In the genomic region with DNA sequence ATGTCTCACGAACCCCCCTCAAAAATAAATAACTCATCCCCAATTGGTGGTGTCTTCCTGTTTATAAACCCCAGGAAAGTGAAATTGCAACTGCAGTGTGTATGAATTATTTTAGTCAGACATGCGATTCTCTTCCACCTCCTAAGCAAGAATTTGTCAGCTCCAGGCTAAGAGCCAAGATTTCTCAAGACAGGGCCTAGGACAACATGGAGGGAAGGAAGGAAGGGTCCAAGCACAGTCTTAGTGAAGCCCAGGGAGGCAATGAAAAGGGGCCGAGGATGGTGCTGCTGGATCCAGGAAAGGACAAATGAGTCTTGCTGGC, we compare ENCODE assay signal across 12 cellular contexts. TPM values are rescaled to one million over a fixed set of nuclear protein-coding genes. Genes with fewer than 3 reads are reported as not detected.
A peak's percentile ranks its signal among the peaks of the same experiment; 100 is the strongest.
DNase-seq lines count a peak whose midpoint lies in the region; ATAC-seq and TF ChIP-seq lines count a peak whose summit lies in the region.
"Had no signal": no experiment of that assay in that cellular context is flagged by ENCODE, and none has a peak within 500 bp of the region (broad histone marks: within the 10 kb centered on the region; RNA-seq: fewer than 3 reads in every experiment).

No MANE protein-coding gene starts in this region.

- no peaks in the 10 kb centered on the region for H3K27me3 Mint-ChIP-seq in activated CD4-positive, alpha-beta T cell treated with anti-CD3 and anti-CD28 coated beads, Interleukin-2, amount 10 ng/mL, durations not matched to agents 7 days and 5 days

- H3K9me3 Mint-ChIP-seq in activated CD4-positive, alpha-beta T cell treated with anti-CD3 and anti-CD28 coated beads, Interleukin-2, amount 10 ng/mL, durations not matched to agents 7 days and 5 days: no peaks in the 10 kb centered on the region

- no peaks in the 10 kb centered on the region for H4K20me1 ChIP-seq in OCI-LY1 (ENCODE audit: insufficient read depth, low read length)

- H3K79me2 ChIP-seq in OCI-LY1 (ENCODE audit: insufficient read depth, low read length): peaks cover 12% of the 10 kb centered on the region

- peak overlapping the region; percentile 59; the same call in 1 of the 2 replicates for H3K9ac ChIP-seq in OCI-LY1 (ENCODE audit: low read length)
- no peak overlapping the region for H3K9ac ChIP-seq in skeletal muscle satellite cell (ENCODE audit: low read depth, low read length)

- CTCF ChIA-PET in activated CD4-positive, alpha-beta T cell treated with anti-CD3 and anti-CD28 coated beads, Interleukin-2, amount 10 ng/mL, durations not matched to agents 7 days and 5 days (lab: Charles Lee): interaction anchor here (1.2 kb wide), 1 partner anchor 11 kb away, joined by 6 read pairs; no protein-coding TSS in a partner anchor

- no peaks in the 10 kb centered on the region for H3K9me2 ChIP-seq in OCI-LY1 (ENCODE audit: low read depth, low read length)

- H3K27ac ChIP-seq in OCI-LY1 (ENCODE audit: low read depth, low read length, poor library complexity, severe bottlenecking): peak overlapping the region; percentile 95

- H3K36me3 Mint-ChIP-seq in activated CD4-positive, alpha-beta T cell treated with anti-CD3 and anti-CD28 coated beads, Interleukin-2, amount 10 ng/mL, durations not matched to agents 7 days and 5 days (ENCODE audit: low read depth): peaks cover 5% of the 10 kb centered on the region

- peak overlapping the region; percentile 10 for H3K4me3 Mint-ChIP-seq in activated CD4-positive, alpha-beta T cell treated with anti-CD3 and anti-CD28 coated beads, Interleukin-2, amount 10 ng/mL, durations not matched to agents 7 days and 5 days

- H3K27me3 ChIP-seq in OCI-LY1 (ENCODE audit: insufficient read depth, low read length): no peaks in the 10 kb centered on the region
- no peaks in the 10 kb centered on the region for H3K27me3 ChIP-seq in skeletal muscle satellite cell (ENCODE audit: control insufficient read depth, insufficient read depth, low read length)

- H2AFZ ChIP-seq in OCI-LY1 (ENCODE audit: low read length): no peak overlapping the region

- POLR2A ChIA-PET in activated CD4-positive, alpha-beta T cell treated with anti-CD3 and anti-CD28 coated beads, Interleukin-2, amount 10 ng/mL, durations not matched to agents 7 days and 5 days (lab: Charles Lee): no interaction called here

- H3K4me3 ChIP-seq in OCI-LY1 (ENCODE audit: low read depth, low read length, poor library complexity, severe bottlenecking) (peak overlapping the region; percentile 20), fibroblast of pulmonary artery (replicated peaks; ENCODE audit: low read depth, low read length) (no peak overlapping the region), skeletal muscle satellite cell (ENCODE audit: low read length) (no peak overlapping the region)

- peaks cover 77% of the 10 kb centered on the region for H3K4me1 Mint-ChIP-seq in activated CD4-positive, alpha-beta T cell treated with anti-CD3 and anti-CD28 coated beads, Interleukin-2, amount 10 ng/mL, durations not matched to agents 7 days and 5 days

- DNase-seq in activated CD4-positive, alpha-beta T cell treated with anti-CD3 and anti-CD28 coated beads, Interleukin-2, amount 10 ng/mL, durations not matched to agents 7 days and 5 days: no peak
- no peak for DNase-seq in activated CD4-positive, alpha-beta T cell treated with anti-CD3 and anti-CD28 coated beads for 48 hours
- DNase-seq in fibroblast of pulmonary artery (ENCODE audit: low read depth): peak; percentile 73
- no peak for DNase-seq in iPS-NIHi7 (ENCODE audit: extremely low spot score)
- no peak for DNase-seq in COR-L47 (lab: John Stamatoyannopoulos, UW)
- DNase-seq: activated gamma-delta T cell; cortex of kidney; NCI-H1436; stimulated activated CD4-positive, alpha-beta T cell treated with anti-CD3 and anti-CD28 coated beads, Interleukin-2, amount 100 ng/mL, for 24 hours had no signal

- H3K36me3 ChIP-seq in OCI-LY1 (ENCODE audit: insufficient read depth, low read length): no peaks in the 10 kb centered on the region
- H3K36me3 ChIP-seq in skeletal muscle satellite cell (ENCODE audit: insufficient read depth, low read length): no peaks in the 10 kb centered on the region

- H3K4me1 ChIP-seq in OCI-LY1 (ENCODE audit: insufficient read depth, low read length, severe bottlenecking) (peaks cover 95% of the 10 kb centered on the region), skeletal muscle satellite cell (ENCODE audit: control insufficient read depth, insufficient read depth, low read length) (peaks cover 17% of the 10 kb centered on the region)

- H3K4me2 ChIP-seq in OCI-LY1 (ENCODE audit: low read length): peak overlapping the region; percentile 41
- H3K4me2 ChIP-seq in skeletal muscle satellite cell (ENCODE audit: low read length): peak overlapping the region; percentile 35

- H3K9me3 ChIP-seq in OCI-LY1 (ENCODE audit: low read length) (no peaks in the 10 kb centered on the region), skeletal muscle satellite cell (replicated peaks; ENCODE audit: low read length) (no peaks in the 10 kb centered on the region)

- TF ChIP-seq CTCF in OCI-LY1 (IDR thresholded peaks at IDR 0.05; ENCODE audit: low read length): no peak
- no peak for TF ChIP-seq CTCF in fibroblast of pulmonary artery (IDR thresholded peaks at IDR 0.05; ENCODE audit: low read length, missing control alignments)

- no peak for ATAC-seq in HG03521 (IDR thresholded peaks at IDR 0.05; ENCODE audit: unreplicated experiment)

- peak overlapping the region; percentile 80 for H3K27ac Mint-ChIP-seq in activated CD4-positive, alpha-beta T cell treated with anti-CD3 and anti-CD28 coated beads, Interleukin-2, amount 10 ng/mL, durations not matched to agents 7 days and 5 days

- H3F3A ChIP-seq in OCI-LY1 (ENCODE audit: insufficient read depth, low read length): peaks cover 5% of the 10 kb centered on the region; the same call in 1 of the 2 replicates

RNA-seq across cellular contexts. Expression of gene SH3KBP1, which starts 20.0 kb away (rescaled TPM):
- 100 to 1,000 TPM in 1 of 2 experiments, 10 to 100 TPM in 1; 95.6 to 103 TPM for total RNA-seq in activated CD4-positive, alpha-beta T cell treated with anti-CD3 and anti-CD28 coated beads, Interleukin-2, amount 10 ng/mL, durations not matched to agents 7 days and 5 days
- 21.2 and 24.3 TPM in 2 replicates for total RNA-seq in skeletal muscle satellite cell (2012; rRNA removed)
